Comparison of ENCODE assay signal across 30 cellular contexts in the genomic region with DNA sequence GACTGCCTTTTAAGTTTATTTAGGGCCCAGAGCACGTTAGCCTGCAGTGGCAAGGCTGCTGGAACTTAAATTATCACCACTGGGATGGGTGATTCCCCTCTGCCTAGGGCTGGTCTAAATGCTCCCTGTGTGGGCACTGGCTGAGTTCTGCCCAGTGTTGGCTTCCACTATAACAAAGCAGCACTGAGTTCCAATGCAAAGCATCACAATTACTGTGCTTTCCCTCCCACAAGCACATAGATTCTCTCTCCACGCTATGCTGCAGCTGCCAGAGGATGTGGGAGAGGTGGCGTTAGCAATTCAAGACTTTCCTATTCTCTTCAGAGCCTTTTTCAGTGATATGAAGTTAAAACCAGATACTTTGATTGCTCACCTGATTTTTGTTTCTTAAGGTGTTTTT.
"Had no signal": no experiment of that assay in that cellular context is flagged by ENCODE, and none has a peak within 500 bp of the region (broad histone marks: within the 10 kb centered on the region; RNA-seq: fewer than 3 reads in every experiment).

No MANE protein-coding gene starts in this region.

- H3K27ac ChIP-seq: adrenal gland, body of pancreas, cardiac muscle cell, colonic mucosa, epithelial cell of prostate, esophagus squamous epithelium, gastroesophageal sphincter, WERI-Rb-1 had no signal

- H3K9me3 ChIP-seq: adrenal gland, body of pancreas, colonic mucosa had no signal

- DNase-seq: activated CD4-positive, alpha-beta memory T cell treated with anti-CD3 and anti-CD28 coated beads for 36 hours; activated CD4-positive, alpha-beta T cell treated with anti-CD3 and anti-CD28 coated beads for 36 hours; activated CD4-positive, alpha-beta T cell treated with anti-CD3 and anti-CD28 coated beads, Interleukin-2, amount 10 ng/mL, durations not matched to agents 24 days and 14 days; activated CD4-positive, CD25-positive, alpha-beta regulatory T cell; activated CD4-positive, CD25-positive, alpha-beta regulatory T cell treated with anti-CD3 and anti-CD28 coated beads, Interleukin-2, amount 50 U/mL, for 72 hours; activated CD8-positive, alpha-beta memory T cell treated with anti-CD3 and anti-CD28 coated beads, Interleukin-2, amount 10 ng/mL, durations not matched to agents 7 days and 5 days; activated CD8-positive, alpha-beta memory T cell treated with anti-CD3 and anti-CD28 coated beads, Interleukin-2, amount 50 U/mL, for 4 hours; activated CD8-positive, alpha-beta T cell treated with anti-CD3 and anti-CD28 coated beads, Interleukin-2, amount 10 ng/mL, durations not matched to agents 7 days and 5 days; activated effector memory CD4-positive, alpha-beta T cell treated with anti-CD3 and anti-CD28 coated beads, Interleukin-2, amount 50 U/mL, for 16 hours; activated naive CD4-positive, alpha-beta T cell treated with anti-CD3 and anti-CD28 coated beads for 36 hours; activated naive CD8-positive, alpha-beta T cell treated with anti-CD3 and anti-CD28 coated beads for 36 hours; activated naive CD8-positive, alpha-beta T cell treated with anti-CD3 and anti-CD28 coated beads, Interleukin-2, amount 50 U/mL, for 24 hours; activated T-cell treated with anti-CD3 and anti-CD28 coated beads, Interleukin-2, amount 50 U/mL, for 1 hour; activated T-cell treated with anti-CD3 and anti-CD28 coated beads, Interleukin-2, amount 50 U/mL, for 48 hours; adrenal gland; aorta; body of pancreas; central memory CD4-positive, alpha-beta T cell; cerebellar nuclear complex; colonic mucosa; effector CD8-positive, alpha-beta T cell; esophagus squamous epithelium; foreskin melanocyte; T-helper 1 cell; T-helper 17 cell; T1000; WERI-Rb-1 had no signal

- H3K4me3 ChIP-seq: adrenal gland, body of pancreas, cardiac muscle cell, colonic mucosa, esophagus squamous epithelium, gastroesophageal sphincter had no signal

- H3K36me3 ChIP-seq: adrenal gland, cardiac muscle cell, colonic mucosa, esophagus squamous epithelium, gastroesophageal sphincter, WERI-Rb-1 had no signal

- H3K4me1 ChIP-seq: adrenal gland, body of pancreas, colonic mucosa, esophagus squamous epithelium, gastroesophageal sphincter had no signal

- ATAC-seq: activated CD4-positive, alpha-beta T cell treated with anti-CD3 and anti-CD28 coated beads for 36 hours; activated CD8-positive, alpha-beta memory T cell treated with anti-CD3 and anti-CD28 coated beads, Interleukin-2, amount 10 ng/mL, durations not matched to agents 7 days and 5 days; activated CD8-positive, alpha-beta T cell treated with anti-CD3 and anti-CD28 coated beads, Interleukin-2, amount 10 ng/mL, durations not matched to agents 7 days and 5 days; activated naive CD8-positive, alpha-beta T cell treated with anti-CD3 and anti-CD28 coated beads, Interleukin-2, amount 50 U/mL, for 24 hours; body of pancreas; gastroesophageal sphincter; T-helper 17 cell had no signal

- H3K27me3 ChIP-seq: adrenal gland, body of pancreas, cardiac muscle cell, colonic mucosa, esophagus squamous epithelium, gastroesophageal sphincter had no signal
